8 cellular contexts compared by ENCODE assay signal in the genomic region with DNA sequence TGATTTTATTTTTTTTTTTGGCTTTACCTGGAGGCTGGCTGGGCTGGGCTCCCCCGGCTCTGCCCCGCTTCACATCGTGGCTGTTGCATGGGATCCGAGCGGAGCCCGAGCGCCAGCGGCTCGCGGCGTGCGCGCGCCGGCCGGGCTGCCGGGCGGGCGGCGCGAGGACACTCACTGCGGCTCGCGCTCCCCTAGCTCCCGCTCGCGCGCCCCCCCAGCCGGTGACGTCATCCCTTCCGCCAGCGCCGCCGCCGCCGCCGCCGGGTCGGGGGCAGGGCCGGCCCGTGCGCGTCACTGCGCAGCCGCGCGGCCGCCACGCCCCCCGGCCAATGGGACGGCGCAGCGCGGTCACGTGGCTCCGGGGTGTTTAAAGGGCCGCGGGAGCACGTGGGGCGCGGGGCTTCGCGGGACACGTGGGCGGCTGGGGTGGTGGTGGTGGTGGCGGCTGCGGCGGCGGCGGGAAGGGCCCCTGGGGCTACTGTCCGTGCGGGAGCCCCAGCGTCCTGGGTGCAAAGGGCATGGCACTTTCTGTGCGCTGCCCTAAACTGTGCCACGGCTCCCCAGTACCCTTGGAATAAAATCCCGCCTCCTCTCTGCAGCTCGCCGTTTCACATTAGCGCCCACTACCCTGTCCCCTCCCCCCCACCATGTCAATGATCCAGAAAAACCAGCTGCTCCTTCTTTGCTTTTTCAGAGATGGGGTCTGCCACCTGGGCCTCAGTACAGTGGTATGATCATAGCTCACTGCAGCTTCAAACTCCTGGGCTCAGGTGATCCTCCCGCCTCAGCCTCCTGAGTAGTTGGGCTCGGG. TPM values are rescaled to one million over a fixed set of nuclear protein-coding genes. Genes with fewer than 3 reads are reported as not detected.
A peak's percentile ranks its signal among the peaks of the same experiment; 100 is the strongest.
DNase-seq lines count a peak whose midpoint lies in the region; ATAC-seq and TF ChIP-seq lines count a peak whose summit lies in the region.

A gene (minus strand): TSS at position 176 of the 811 bp plus-strand sequence. CDS start 54,672 bp downstream, outside the sequence.

- peak within 1 kb of the TSS; percentile 76 for H3K4me3 Mint-ChIP-seq in CD4-positive, alpha-beta T cell
- peak within 1 kb of the TSS; percentile 61 for H3K4me3 Mint-ChIP-seq in activated T-helper 17 cell treated with anti-CD3 and anti-CD28 coated beads, Interleukin-2, amount 50 U/mL, for 72 hours
- peak within 1 kb of the TSS; percentile 63 to 91 (median 74) for H3K4me3 Mint-ChIP-seq in naive thymus-derived CD8-positive, alpha-beta T cell

- no peaks in the 10 kb centered on the region for H3K9me3 Mint-ChIP-seq in CD4-positive, alpha-beta T cell
- H3K9me3 Mint-ChIP-seq in activated T-helper 17 cell treated with anti-CD3 and anti-CD28 coated beads, Interleukin-2, amount 50 U/mL, for 72 hours = peaks cover 3% of the 10 kb centered on the region
- H3K9me3 Mint-ChIP-seq in naive thymus-derived CD8-positive, alpha-beta T cell = peaks cover 0 to 3% (median 0%) of the 10 kb centered on the region in 9 donors

- TF ChIP-seq CTCF in CD4-positive, alpha-beta T cell (IDR thresholded peaks at IDR 0.05) = no peak
- no peak for TF ChIP-seq CTCF in fibroblast of mammary gland (conservative IDR thresholded peaks at IDR 0.05; ENCODE audit: control insufficient read depth, insufficient read depth, low read depth, low read length)

- no peaks in the 10 kb centered on the region for H3K9me3 ChIP-seq in CD4-positive, alpha-beta T cell (ENCODE audit: control insufficient read depth, low read length)

- H3K27ac Mint-ChIP-seq in CD4-positive, alpha-beta T cell = no peak within 1 kb of the TSS
- no peak within 1 kb of the TSS for H3K27ac Mint-ChIP-seq in activated T-helper 17 cell treated with anti-CD3 and anti-CD28 coated beads, Interleukin-2, amount 50 U/mL, for 72 hours
- H3K27ac Mint-ChIP-seq in naive thymus-derived CD8-positive, alpha-beta T cell = peak within 1 kb of the TSS in 4 of 10 donors; percentile 21 to 87 (median 68)

- H3K27me3 Mint-ChIP-seq in CD4-positive, alpha-beta T cell = peaks cover 61% of the 10 kb centered on the region
- H3K27me3 Mint-ChIP-seq in activated T-helper 17 cell treated with anti-CD3 and anti-CD28 coated beads, Interleukin-2, amount 50 U/mL, for 72 hours = peaks cover 37% of the 10 kb centered on the region
- peaks cover 29 to 37% (median 33%) of the 10 kb centered on the region in 5 donors for H3K27me3 Mint-ChIP-seq in naive thymus-derived CD8-positive, alpha-beta T cell

- H3K36me3 Mint-ChIP-seq in CD4-positive, alpha-beta T cell (ENCODE audit: low read depth) = no peaks in the 10 kb centered on the region
- peaks cover 13% of the 10 kb centered on the region for H3K36me3 Mint-ChIP-seq in activated T-helper 17 cell treated with anti-CD3 and anti-CD28 coated beads, Interleukin-2, amount 50 U/mL, for 72 hours (ENCODE audit: low read depth)
- H3K36me3 Mint-ChIP-seq in naive thymus-derived CD8-positive, alpha-beta T cell = peaks cover 0 to 5% (median 0%) of the 10 kb centered on the region in 3 donors

- no peak within 1 kb of the TSS for H3K27ac ChIP-seq in CD4-positive, alpha-beta T cell (ENCODE audit: low read depth, low read length)

- H3K4me1 Mint-ChIP-seq in CD4-positive, alpha-beta T cell (ENCODE audit: low read depth) = peaks cover 18% of the 10 kb centered on the region
- peaks cover 5% of the 10 kb centered on the region for H3K4me1 Mint-ChIP-seq in activated T-helper 17 cell treated with anti-CD3 and anti-CD28 coated beads, Interleukin-2, amount 50 U/mL, for 72 hours
- H3K4me1 Mint-ChIP-seq in naive thymus-derived CD8-positive, alpha-beta T cell = peaks cover 12 to 24% (median 23%) of the 10 kb centered on the region in 4 donors

- DNase-seq in CD4-positive, alpha-beta T cell = peak; percentile 32 to 71 (median 38)
- peak; percentile 86 for DNase-seq in OCI-M1 (lab: John Stamatoyannopoulos, UW)
- DNase-seq in fibroblast of mammary gland (ENCODE audit: low read depth) = peak; percentile 57
- peak; percentile 56 to 86 (median 74) for DNase-seq in naive thymus-derived CD8-positive, alpha-beta T cell
- peak; percentile 24 to 69 for DNase-seq in stimulated activated CD8-positive, alpha-beta memory T cell treated with anti-CD3 and anti-CD28 coated beads, Interleukin-7, amount 100 ng/mL, for 4 hours (ENCODE audit: low read depth in 2 of 2)
- DNase-seq in NAMALWA (ENCODE audit: low spot score) = no peak

- intact Hi-C loops in CD4-positive, alpha-beta T cell (cut with DNase I, micrococcal nuclease) = no loop called here

- H3K4me3 ChIP-seq in fibroblast of mammary gland (ENCODE audit: control insufficient read depth, low read depth, low read length) = peak within 1 kb of the TSS; percentile 40

- ATAC-seq in CD4-positive, alpha-beta T cell (ENCODE audit: poor library complexity) = peak; percentile 72
- ATAC-seq in HG02885 (IDR thresholded peaks at IDR 0.05; ENCODE audit: poor library complexity, unreplicated experiment) = peak; percentile 72
- ATAC-seq in activated T-helper 17 cell treated with anti-CD3 and anti-CD28 coated beads, Interleukin-2, amount 50 U/mL, for 72 hours (replicated peaks) = peak; percentile 68
- peak; percentile 71 to 75 for ATAC-seq in naive thymus-derived CD8-positive, alpha-beta T cell

- POLR2A ChIA-PET in CD4-positive, alpha-beta T cell (lab: Charles Lee) = no interaction called here
- POLR2A ChIA-PET in naive thymus-derived CD8-positive, alpha-beta T cell (lab: Charles Lee) = interaction anchor here (0.6 to 0.7 kb wide), 2 partner anchors 11 to 507 kb away, joined by 3 to 6 read pairs; no protein-coding TSS in a partner anchor

- CTCF ChIA-PET in CD4-positive, alpha-beta T cell (lab: Charles Lee) = no interaction called here

- peaks cover 54% of the 10 kb centered on the region for H3K27me3 ChIP-seq in CD4-positive, alpha-beta T cell (ENCODE audit: control insufficient read depth, insufficient read depth, low read length)

RNA-seq across cellular contexts. Expression of the gene that starts here (rescaled TPM):
- 1 to 10 TPM; 5.3 to 6.3 TPM for total RNA-seq in CD4-positive, alpha-beta T cell
- 1 to 10 TPM in 1 of 2 donors, under 1 TPM in 1; 0.04 to 3.2 TPM for total RNA-seq in activated T-helper 17 cell treated with anti-CD3 and anti-CD28 coated beads, Interleukin-2, amount 50 U/mL, for 72 hours
- total RNA-seq in naive thymus-derived CD8-positive, alpha-beta T cell = 10 to 100 TPM in 1 of 2 experiments, 1 to 10 TPM in 1; 8.9 to 11.6 TPM
- 1 to 10 TPM in 1 of 3 donors, under 1 TPM in 2; 0.10 to 1.5 (median 0.88) TPM for polyA plus RNA-seq in naive thymus-derived CD8-positive, alpha-beta T cell
